12 cellular contexts compared by ENCODE assay signal in the genomic region with DNA sequence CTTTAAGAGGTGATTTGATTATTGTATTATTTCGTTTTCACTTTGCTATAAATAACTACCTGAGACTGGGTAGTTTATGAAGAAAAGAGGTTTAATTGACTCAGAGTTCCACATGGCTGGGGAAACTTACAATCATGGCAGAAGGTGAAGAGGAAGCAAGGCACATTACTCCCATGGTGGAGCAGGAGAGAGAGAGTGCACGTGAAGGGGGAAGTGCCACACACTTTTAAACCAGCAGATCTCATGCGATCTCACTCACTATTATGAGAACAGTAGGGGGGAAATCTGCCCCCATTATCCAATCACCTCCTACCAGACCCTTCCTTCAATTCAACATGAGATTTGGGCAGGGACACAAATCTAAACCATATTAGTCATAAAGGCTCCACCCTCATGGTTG.
"Had no signal": no experiment of that assay in that cellular context is flagged by ENCODE, and none has a peak within 500 bp of the region (broad histone marks: within the 10 kb centered on the region; RNA-seq: fewer than 3 reads in every experiment).

No MANE protein-coding gene starts in this region.

- ATAC-seq: activated CD8-positive, alpha-beta memory T cell treated with anti-CD3 and anti-CD28 coated beads, Interleukin-2, amount 10 ng/mL, durations not matched to agents 7 days and 5 days; heart left ventricle; natural killer cell treated with Interleukin-12 subunit alpha and Interleukin-12 subunit beta and Interleukin-15 and Interleukin-18, amount 100 ng/mL, for 72 hours; stimulated activated effector memory CD8-positive, alpha-beta T cell treated with anti-CD3 and anti-CD28 coated beads, Interleukin-12 subunit alpha, Interleukin-12 subunit beta, amount 100 ng/mL, for 72 hours had no signal

- H3K4me1 ChIP-seq: heart left ventricle, thyroid gland had no signal

- H3K4me3 Mint-ChIP-seq: activated CD8-positive, alpha-beta memory T cell treated with anti-CD3 and anti-CD28 coated beads, Interleukin-2, amount 10 ng/mL, durations not matched to agents 7 days and 5 days; natural killer cell treated with Interleukin-12 subunit alpha and Interleukin-12 subunit beta and Interleukin-15 and Interleukin-18, amount 100 ng/mL, for 72 hours; stimulated activated effector memory CD8-positive, alpha-beta T cell treated with anti-CD3 and anti-CD28 coated beads, Interleukin-12 subunit alpha, Interleukin-12 subunit beta, amount 100 ng/mL, for 72 hours had no signal

- H3K9me3 ChIP-seq: heart left ventricle, thyroid gland had no signal

- DNase-seq: activated CD4-positive, alpha-beta T cell treated with anti-CD3 and anti-CD28 coated beads for 4 hours; activated CD8-positive, alpha-beta memory T cell treated with anti-CD3 and anti-CD28 coated beads, Interleukin-2, amount 10 ng/mL, durations not matched to agents 7 days and 5 days; activated T-cell treated with anti-CD3 and anti-CD28 coated beads, Interleukin-2, amount 50 U/mL, for 48 hours; heart left ventricle; mesendoderm; T-helper 1 cell; T1000; thyroid gland had no signal

- H3K36me3 ChIP-seq: cardiac muscle cell, heart left ventricle, thyroid gland had no signal

- H3K36me3 Mint-ChIP-seq: activated CD8-positive, alpha-beta memory T cell treated with anti-CD3 and anti-CD28 coated beads, Interleukin-2, amount 10 ng/mL, durations not matched to agents 7 days and 5 days; natural killer cell treated with Interleukin-12 subunit alpha and Interleukin-12 subunit beta and Interleukin-15 and Interleukin-18, amount 100 ng/mL, for 72 hours; stimulated activated effector memory CD8-positive, alpha-beta T cell treated with anti-CD3 and anti-CD28 coated beads, Interleukin-12 subunit alpha, Interleukin-12 subunit beta, amount 100 ng/mL, for 72 hours had no signal

- H3K27me3 ChIP-seq: cardiac muscle cell, heart left ventricle, thyroid gland had no signal

- H3K27ac Mint-ChIP-seq: activated CD8-positive, alpha-beta memory T cell treated with anti-CD3 and anti-CD28 coated beads, Interleukin-2, amount 10 ng/mL, durations not matched to agents 7 days and 5 days; natural killer cell treated with Interleukin-12 subunit alpha and Interleukin-12 subunit beta and Interleukin-15 and Interleukin-18, amount 100 ng/mL, for 72 hours had no signal

- H3K27me3 Mint-ChIP-seq: activated CD8-positive, alpha-beta memory T cell treated with anti-CD3 and anti-CD28 coated beads, Interleukin-2, amount 10 ng/mL, durations not matched to agents 7 days and 5 days had no signal

- H3K4me3 ChIP-seq: cardiac muscle cell, heart left ventricle, thyroid gland had no signal

- H3K9me3 Mint-ChIP-seq: natural killer cell treated with Interleukin-12 subunit alpha and Interleukin-12 subunit beta and Interleukin-15 and Interleukin-18, amount 100 ng/mL, for 72 hours had no signal

- H3K27ac ChIP-seq: cardiac muscle cell, epithelial cell of prostate, heart left ventricle, thyroid gland had no signal
